ENCODE assay signal across 1 cellular context in the genomic region with DNA sequence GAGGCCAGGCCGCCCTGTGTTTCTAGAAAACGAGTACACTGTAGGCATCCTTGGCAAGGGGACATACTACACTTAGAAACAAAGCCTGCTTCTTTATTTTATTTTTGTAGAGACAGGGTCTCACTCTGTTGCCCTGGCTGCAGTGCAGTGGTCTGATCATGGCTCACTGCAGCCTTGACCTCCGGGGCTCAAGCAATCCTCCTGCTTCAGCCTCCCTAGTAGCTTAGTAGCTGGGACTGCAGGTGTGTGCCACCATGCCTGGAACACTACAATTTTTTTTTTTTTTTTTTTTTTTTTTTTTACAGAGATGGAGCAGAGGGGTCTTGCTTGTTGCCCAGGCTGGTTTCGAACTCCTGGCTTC.
TF ChIP-seq lines count a peak whose summit lies in the region.

No MANE protein-coding gene starts in this region.

TF ChIP-seq in HepG2, 621 proteins besides CTCF, POLR2A, EP300 and RAD21 (continued from another document):
- peak; percentile 97 for TF ChIP-seq ZNF770 (CRISPR knock-in tag; IDR thresholded peaks at IDR 0.05)
TF ChIP-seq in HepG2: peak in this region for 10.
